In genomic region chr1:19209439-19209989, GRCh38 we compare ENCODE assay signal across 8 cellular contexts. TPM values are rescaled to one million over a fixed set of nuclear protein-coding genes. Genes with fewer than 3 reads are reported as not detected.
DNase-seq lines count a peak whose midpoint lies in the region; ATAC-seq and TF ChIP-seq lines count a peak whose summit lies in the region.

No MANE protein-coding gene starts in this region.

- no peaks in the 10 kb centered on the region for H3K9me3 Mint-ChIP-seq in T-helper 2 cell treated with Interferon-gamma antibody and Interleukin-4, amounts not matched to agents 5 μg/mL and 100 μg/mL, for 36 hours

- H3K9me3 ChIP-seq in BLaER1 = no peaks in the 10 kb centered on the region
- no peaks in the 10 kb centered on the region for H3K9me3 ChIP-seq in colonic mucosa
- no peaks in the 10 kb centered on the region for H3K9me3 ChIP-seq in liver (ENCODE audit: control insufficient read depth in 4 of 4, low read length in 3 of 4)

- H4K20me1 ChIP-seq in BLaER1 = peaks cover 78% of the 10 kb centered on the region

- peak overlapping the region; percentile 83 for H3K4me2 ChIP-seq in BLaER1

- no peak for TF ChIP-seq RAD21 in liver (IDR thresholded peaks at IDR 0.05)

- peak; percentile 78 for DNase-seq in T-helper 2 cell treated with Interferon-gamma antibody and Interleukin-4, amounts not matched to agents 5 μg/mL and 100 μg/mL, for 36 hours (ENCODE audit: low spot score)
- peak; percentile 46 for DNase-seq in colonic mucosa
- DNase-seq in stimulated activated CD4-positive, alpha-beta T cell treated with anti-CD3 and anti-CD28 coated beads, TNF-alpha, amount 100 ng/mL, for 24 hours (ENCODE audit: low read depth in 3 of 3) = peak; percentile 40 to 73 (median 47)
- DNase-seq in NCI-H1048 (lab: John Stamatoyannopoulos, UW) = no peak

- intact Hi-C loops in colonic mucosa (cut with DNase I) = no loop called here

- H3K4me3 Mint-ChIP-seq in T-helper 2 cell treated with Interferon-gamma antibody and Interleukin-4, amounts not matched to agents 5 μg/mL and 100 μg/mL, for 36 hours = peak overlapping the region; percentile 96

- H3K4me1 Mint-ChIP-seq in T-helper 2 cell treated with Interferon-gamma antibody and Interleukin-4, amounts not matched to agents 5 μg/mL and 100 μg/mL, for 36 hours (ENCODE audit: low read depth) = peaks cover 67% of the 10 kb centered on the region

- H3K9ac ChIP-seq in BLaER1 = peak overlapping the region; percentile 93
- peak overlapping the region; percentile 88 to 96 for H3K9ac ChIP-seq in colonic mucosa (ENCODE audit: low read depth in 2 of 2, low read length in 2 of 2)
- H3K9ac ChIP-seq in liver (ENCODE audit: low read depth in 1 of 2, low read length in 2 of 2) = peak overlapping the region; percentile 70 to 94

- H3K27me3 Mint-ChIP-seq in T-helper 2 cell treated with Interferon-gamma antibody and Interleukin-4, amounts not matched to agents 5 μg/mL and 100 μg/mL, for 36 hours (ENCODE audit: low read depth) = no peaks in the 10 kb centered on the region

- peaks cover 31% of the 10 kb centered on the region for H3K36me3 Mint-ChIP-seq in T-helper 2 cell treated with Interferon-gamma antibody and Interleukin-4, amounts not matched to agents 5 μg/mL and 100 μg/mL, for 36 hours (ENCODE audit: low read depth)

- H3K27ac Mint-ChIP-seq in T-helper 2 cell treated with Interferon-gamma antibody and Interleukin-4, amounts not matched to agents 5 μg/mL and 100 μg/mL, for 36 hours = peak overlapping the region; percentile 97

- ATAC-seq in GM19035 (IDR thresholded peaks at IDR 0.05; ENCODE audit: unreplicated experiment) = peak; percentile 46
- ATAC-seq in HG03196 (IDR thresholded peaks at IDR 0.05; ENCODE audit: unreplicated experiment) = peak; percentile 58

- H3K27me3 ChIP-seq in BLaER1 (no peaks in the 10 kb centered on the region), colonic mucosa (no peaks in the 10 kb centered on the region), liver (ENCODE audit: control insufficient read depth in 4 of 4, insufficient read depth in 4 of 4, low read length in 3 of 4) (no peaks in the 10 kb centered on the region)

- H3K27ac ChIP-seq in BLaER1 (peak overlapping the region; percentile 90), colonic mucosa (peak overlapping the region; percentile 91), liver (ENCODE audit: low read depth in 1 of 2, low read length in 2 of 2) (peak overlapping the region; percentile 86 to 90)

- TF ChIP-seq CTCF in colonic mucosa (IDR thresholded peaks at IDR 0.05) = no peak
- TF ChIP-seq CTCF in liver (IDR thresholded peaks at IDR 0.05; ENCODE audit: low read depth, low read length, missing input control) = no peak

- H3K4me1 ChIP-seq in BLaER1 (peaks cover 49% of the 10 kb centered on the region), colonic mucosa (peaks cover 17% of the 10 kb centered on the region), liver (ENCODE audit: control insufficient read depth in 4 of 4, insufficient read depth in 4 of 4, low read length in 3 of 4) (peaks cover 7 to 45% (median 33%) of the 10 kb centered on the region in 4 donors)

- WGBS in liver = under 1% methylated on average over 28 of the region's 28 CpGs

- H3K4me3 ChIP-seq in BLaER1 (peak overlapping the region; percentile 95), colonic mucosa (peak overlapping the region; percentile 97), liver (ENCODE audit: low read depth in 1 of 3, low read length in 3 of 3) (peak overlapping the region; percentile 90 to 98 (median 93))

- H3K36me3 ChIP-seq in BLaER1 (peaks cover 17% of the 10 kb centered on the region; the same call in 1 of the 2 replicates), colonic mucosa (no peaks in the 10 kb centered on the region), liver (ENCODE audit: control insufficient read depth in 4 of 4, insufficient read depth in 3 of 4, low read depth in 1 of 4, low read length in 3 of 4) (peaks cover 0 to 9% (median 5%) of the 10 kb centered on the region in 4 donors)

TF ChIP-seq in liver, 16 proteins besides CTCF, POLR2A, EP300 and RAD21:
- TF ChIP-seq NR2F2 (IDR thresholded peaks at IDR 0.05) (peak; percentile 13), HNF4G (IDR thresholded peaks at IDR 0.05) (no peak)

RNA-seq across cellular contexts. Expression of gene UBR4, which starts 0.6 kb away (rescaled TPM):
- 100 to 1,000 TPM in 1 of 2 donors, 10 to 100 TPM in 1; 97.7 to 114 TPM for total RNA-seq in colonic mucosa
- total RNA-seq in liver = 100 to 1,000 TPM in 1 of 2 donors, 10 to 100 TPM in 1; 97.5 to 156 TPM
- polyA plus RNA-seq in liver = 10 to 100 TPM; 45.4 to 76.2 TPM

RNA-seq across cellular contexts. Expression of gene EMC1, which starts 41.8 kb away (rescaled TPM):
- total RNA-seq in colonic mucosa = 10 to 100 TPM; 35.3 to 51.1 TPM
- 10 to 100 TPM; 16.3 to 33.6 TPM for total RNA-seq in liver
- 10 to 100 TPM in 1 of 2 donors, 1 to 10 TPM in 1; 8.0 to 13.4 TPM for polyA plus RNA-seq in liver

RNA-seq across cellular contexts. Expression of gene MRTO4, which starts 42.1 kb away (rescaled TPM):
- total RNA-seq in colonic mucosa (10 to 100 TPM; 12.7 to 46.0 TPM), liver (1 to 10 TPM; 9.5 to 9.8 TPM)
- 10 to 100 TPM; 10.5 to 11.1 TPM for polyA plus RNA-seq in liver
